In genomic region chr19:49874503-49875157, GRCh38 we compare ENCODE assay signal across 1 cellular context.
TF ChIP-seq lines count a peak whose summit lies in the region.

No MANE protein-coding gene starts in this region.

TF ChIP-seq in A549, 52 proteins besides CTCF, POLR2A, EP300 and RAD21:
- TF ChIP-seq TP53 (CRISPR knock-in tag; IDR thresholded peaks at IDR 0.05), result 0 out of 2 replicates have a peak, but pooled peaks have one; percentile 31
- TF ChIP-seq ZNF302 (CRISPR knock-in tag; IDR thresholded peaks at IDR 0.05), result no peak
- TF ChIP-seq NR3C1 (IDR thresholded peaks at IDR 0.05), result no peak
- TF ChIP-seq, protein P1, sequence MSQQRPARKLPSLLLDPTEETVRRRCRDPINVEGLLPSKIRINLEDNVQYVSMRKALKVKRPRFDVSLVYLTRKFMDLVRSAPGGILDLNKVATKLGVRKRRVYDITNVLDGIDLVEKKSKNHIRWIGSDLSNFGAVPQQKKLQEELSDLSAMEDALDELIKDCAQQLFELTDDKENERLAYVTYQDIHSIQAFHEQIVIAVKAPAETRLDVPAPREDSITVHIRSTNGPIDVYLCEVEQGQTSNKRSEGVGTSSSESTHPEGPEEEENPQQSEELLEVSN (IDR thresholded peaks at IDR 0.05; ENCODE audit: borderline replicate concordance, low read depth), result no peak
- no peak for TF ChIP-seq CBX8 (IDR thresholded peaks at IDR 0.05)
- TF ChIP-seq EHF (CRISPR knock-in tag; IDR thresholded peaks at IDR 0.05), result no peak
- TF ChIP-seq MAZ (IDR thresholded peaks at IDR 0.05; ENCODE audit: borderline replicate concordance, low read depth, low read length), result no peak
- TF ChIP-seq HDAC2 (IDR thresholded peaks at IDR 0.05), result no peak
- no peak for TF ChIP-seq JUNB (IDR thresholded peaks at IDR 0.05)
- no peak for TF ChIP-seq GATA3 (IDR thresholded peaks at IDR 0.05; ENCODE audit: borderline replicate concordance)
- TF ChIP-seq KDM1A (IDR thresholded peaks at IDR 0.05; ENCODE audit: low read depth), result no peak
- TF ChIP-seq ZSCAN20 (CRISPR knock-in tag; IDR thresholded peaks at IDR 0.05), result no peak
- no peak for TF ChIP-seq PBX3 (IDR thresholded peaks at IDR 0.05)
- no peak for TF ChIP-seq NPAS2 (CRISPR knock-in tag; IDR thresholded peaks at IDR 0.05; ENCODE audit: borderline replicate concordance)
- peak; percentile 60 for TF ChIP-seq ZFP36 (IDR thresholded peaks at IDR 0.05; ENCODE audit: borderline replicate concordance, partially characterized antibody)
- TF ChIP-seq RARB (CRISPR knock-in tag; IDR thresholded peaks at IDR 0.05), result no peak
- no peak for TF ChIP-seq RCOR1 (IDR thresholded peaks at IDR 0.05; ENCODE audit: low read depth, low read length)
